27 cellular contexts compared by ENCODE assay signal in the genomic region with DNA sequence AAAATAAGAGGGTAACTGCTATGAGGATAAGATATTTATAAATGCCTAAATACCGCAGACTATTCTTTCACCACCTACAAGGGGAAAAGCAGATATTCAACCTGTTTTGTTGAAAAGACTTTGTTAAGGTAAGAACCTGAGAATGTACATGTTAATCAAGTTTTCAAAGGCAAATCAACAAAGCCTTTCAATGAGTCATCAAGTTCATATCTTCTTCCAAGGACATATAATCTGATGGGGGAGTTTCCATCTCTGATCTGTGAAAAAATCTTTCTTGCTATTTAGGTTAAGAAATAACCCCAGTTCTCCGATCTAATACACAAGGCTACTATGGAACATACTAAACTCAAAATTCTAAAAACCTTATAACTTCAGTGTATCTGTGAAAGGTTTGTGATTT.
"Had no signal": no experiment of that assay in that cellular context is flagged by ENCODE, and none has a peak within 500 bp of the region (broad histone marks: within the 10 kb centered on the region; RNA-seq: fewer than 3 reads in every experiment).

No MANE protein-coding gene starts in this region.

- H3K27ac ChIP-seq: breast epithelium, left lung, neutrophil, testis, uterus had no signal

- FAIRE-seq: endometrium, small intestine, TTC549 had no signal

- H3K4me3 Mint-ChIP-seq: activated CD8-positive, alpha-beta T cell treated with anti-CD3 and anti-CD28 coated beads, Interleukin-2, amount 10 ng/mL, durations not matched to agents 7 days and 5 days; activated T-helper 1 cell treated with anti-CD3 and anti-CD28 coated beads, Interleukin-12 subunit alpha, Interleukin-12 subunit beta, Interleukin-2, Interleukin-4 antibody, amounts not matched to agents 30 ng/mL and 10 ng/mL and 1 ng/mL, durations not matched to agents 14 hours and 24 hours and 36 hours; mesothelial cell of epicardium; nephron; stimulated activated naive B cell treated with anti-CD40 and anti-IgM and Interleukin-4, amounts not matched to agents 10 μg/mL and 1 μg/mL and 100 μg/mL, for 72 hours had no signal

- H3K36me3 Mint-ChIP-seq: activated naive CD4-positive, alpha-beta T cell treated with anti-CD3 and anti-CD28 coated beads, Interleukin-2, amount 50 U/mL, for 72 hours; stimulated activated naive B cell treated with anti-CD40 and anti-IgM and Interleukin-4, amounts not matched to agents 10 μg/mL and 1 μg/mL and 100 μg/mL, for 72 hours had no signal

- H3K9me3 Mint-ChIP-seq: activated naive CD4-positive, alpha-beta T cell treated with anti-CD3 and anti-CD28 coated beads, Interleukin-2, amount 50 U/mL, for 72 hours; activated T-helper 1 cell treated with anti-CD3 and anti-CD28 coated beads, Interleukin-12 subunit alpha, Interleukin-12 subunit beta, Interleukin-2, Interleukin-4 antibody, amounts not matched to agents 30 ng/mL and 10 ng/mL and 1 ng/mL, durations not matched to agents 14 hours and 24 hours and 36 hours; nephron; stimulated activated naive B cell treated with anti-CD40 and anti-IgM and Interleukin-4, amounts not matched to agents 10 μg/mL and 1 μg/mL and 100 μg/mL, for 72 hours had no signal

- H3K27me3 ChIP-seq: breast epithelium, left lung, neutrophil, testis, uterus had no signal

- H3K27ac Mint-ChIP-seq: activated CD8-positive, alpha-beta T cell treated with anti-CD3 and anti-CD28 coated beads, Interleukin-2, amount 10 ng/mL, durations not matched to agents 7 days and 5 days; activated naive CD4-positive, alpha-beta T cell treated with anti-CD3 and anti-CD28 coated beads, Interleukin-2, amount 50 U/mL, for 72 hours; activated T-helper 1 cell treated with anti-CD3 and anti-CD28 coated beads, Interleukin-12 subunit alpha, Interleukin-12 subunit beta, Interleukin-2, Interleukin-4 antibody, amounts not matched to agents 30 ng/mL and 10 ng/mL and 1 ng/mL, durations not matched to agents 14 hours and 24 hours and 36 hours; stimulated activated naive B cell treated with anti-CD40 and anti-IgM and Interleukin-4, amounts not matched to agents 10 μg/mL and 1 μg/mL and 100 μg/mL, for 72 hours had no signal

- H3K4me1 Mint-ChIP-seq: stimulated activated naive B cell treated with anti-CD40 and anti-IgM and Interleukin-4, amounts not matched to agents 10 μg/mL and 1 μg/mL and 100 μg/mL, for 72 hours had no signal

- H3K4me1 ChIP-seq: breast epithelium, left lung, uterus had no signal

- H3K4me3 ChIP-seq: breast epithelium, left lung, lung, testis, uterus had no signal

- H3K27me3 Mint-ChIP-seq: stimulated activated naive B cell treated with anti-CD40 and anti-IgM and Interleukin-4, amounts not matched to agents 10 μg/mL and 1 μg/mL and 100 μg/mL, for 72 hours had no signal

- H3K9me3 ChIP-seq: breast epithelium, left lung, neutrophil, testis, uterus had no signal

- DNase-seq: activated CD4-positive, alpha-beta T cell treated with anti-CD3 and anti-CD28 coated beads for 1 hour; activated CD4-positive, alpha-beta T cell treated with anti-CD3 and anti-CD28 coated beads, Interleukin-2, amount 50 U/mL, for 1 hour; activated CD8-positive, alpha-beta T cell treated with anti-CD3 and anti-CD28 coated beads, Interleukin-2, amount 10 ng/mL, durations not matched to agents 7 days and 5 days; activated gamma-delta T cell treated with Interleukin-2 at 50 U/mL for 16 hours; amniotic stem cell; cortex of kidney; foreskin melanocyte; kidney glomerular epithelial cell; left lung; posterior cingulate gyrus; small intestine; stimulated activated CD4-positive, alpha-beta T cell treated with anti-CD3 and anti-CD28 coated beads, Interleukin-2, amount 100 ng/mL, for 24 hours; stimulated activated CD8-positive, alpha-beta memory T cell treated with anti-CD3 and anti-CD28 coated beads, Interleukin-4, amount 100 ng/mL, for 48 hours; stimulated activated naive B cell treated with anti-CD40 and anti-IgM and Interleukin-4, amounts not matched to agents 10 μg/mL and 1 μg/mL and 100 μg/mL, for 72 hours; T-helper 1 cell; testis; uterus had no signal

- H3K36me3 ChIP-seq: breast epithelium, left lung, neutrophil, uterus had no signal

- ATAC-seq: activated CD8-positive, alpha-beta T cell treated with anti-CD3 and anti-CD28 coated beads, Interleukin-2, amount 10 ng/mL, durations not matched to agents 7 days and 5 days; activated naive CD4-positive, alpha-beta T cell treated with anti-CD3 and anti-CD28 coated beads, Interleukin-2, amount 50 U/mL, for 72 hours; left lung; sciatic nerve; stimulated activated naive B cell treated with anti-CD40 and anti-IgM and Interleukin-4, amounts not matched to agents 10 μg/mL and 1 μg/mL and 100 μg/mL, for 72 hours had no signal
